ENCODE assay signal across 10 cellular contexts in the genomic region with DNA sequence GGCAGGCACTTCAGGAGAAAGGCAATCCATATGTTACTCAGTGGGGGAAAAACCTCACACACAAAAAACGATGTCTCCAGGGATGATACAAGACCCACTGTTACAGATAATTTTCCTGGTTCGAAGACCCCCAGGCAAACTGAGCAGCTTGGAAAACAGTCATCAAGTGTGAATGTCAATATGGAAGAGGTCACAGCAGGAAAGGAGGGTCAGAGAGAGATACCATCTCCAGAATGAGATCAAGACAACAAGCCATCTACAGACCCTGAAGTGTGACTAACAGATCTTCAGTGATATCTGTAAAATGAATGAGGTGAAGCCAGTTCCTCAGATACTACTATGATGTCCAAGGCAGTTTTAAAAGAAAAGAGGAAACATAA. TPM values are rescaled to one million over a fixed set of nuclear protein-coding genes. Genes with fewer than 3 reads are reported as not detected.
A peak's percentile ranks its signal among the peaks of the same experiment; 100 is the strongest.
DNase-seq lines count a peak whose midpoint lies in the region; ATAC-seq and TF ChIP-seq lines count a peak whose summit lies in the region.
"Had no signal": no experiment of that assay in that cellular context is flagged by ENCODE, and none has a peak within 500 bp of the region (broad histone marks: within the 10 kb centered on the region; RNA-seq: fewer than 3 reads in every experiment).

No MANE protein-coding gene starts in this region.

- no peaks in the 10 kb centered on the region for H3K27me3 Mint-ChIP-seq in CD8-positive, alpha-beta T cell (ENCODE audit: low read depth)

- intact Hi-C loops in CD8-positive, alpha-beta T cell (cut with DNase I, micrococcal nuclease), result no loop called here
- intact Hi-C loops in lower lobe of right lung (cut with DNase I), result no loop called here

- POLR2A ChIA-PET in CD8-positive, alpha-beta T cell (lab: Charles Lee), result no interaction called here

- peak overlapping the region; percentile 35 for H3K4me3 Mint-ChIP-seq in CD8-positive, alpha-beta T cell

- CTCF ChIA-PET in CD8-positive, alpha-beta T cell (lab: Charles Lee), result interaction anchor here (0.7 to 3.0 kb wide), 3 partner anchors 14 to 186 kb away, joined by 3 to 10 read pairs (median 3); no protein-coding TSS in a partner anchor

- peaks cover 56% of the 10 kb centered on the region for H3K36me3 Mint-ChIP-seq in CD8-positive, alpha-beta T cell

- peaks cover 11% of the 10 kb centered on the region for H3K4me1 Mint-ChIP-seq in CD8-positive, alpha-beta T cell (ENCODE audit: low read depth)

- no peak for TF ChIP-seq CTCF in CD8-positive, alpha-beta T cell (IDR thresholded peaks at IDR 0.05)
- TF ChIP-seq CTCF in lower lobe of right lung (IDR thresholded peaks at IDR 0.05), result no peak

- H3K27ac Mint-ChIP-seq in CD8-positive, alpha-beta T cell, result peak overlapping the region; percentile 93

- peak; percentile 8 for ATAC-seq in CD8-positive, alpha-beta T cell
- ATAC-seq in GM21528 (IDR thresholded peaks at IDR 0.05; ENCODE audit: low FRiP score, unreplicated experiment), result peak; percentile 9
- peak in 1 of 2 donors; percentile 16 for ATAC-seq in lower lobe of right lung
- ATAC-seq in HG03354 (IDR thresholded peaks at IDR 0.05; ENCODE audit: poor library complexity, severe bottlenecking, unreplicated experiment), result no peak
- ATAC-seq: esophagus mucosa had no signal

- no peaks in the 10 kb centered on the region for H3K27me3 ChIP-seq in CD8-positive, alpha-beta T cell (ENCODE audit: insufficient read depth, low read length)
- no peaks in the 10 kb centered on the region for H3K27me3 ChIP-seq in lower lobe of right lung (ENCODE audit: low read depth)

- no peak overlapping the region for H3K27ac ChIP-seq in CD8-positive, alpha-beta T cell (ENCODE audit: low read depth, low read length)
- peak overlapping the region; percentile 32 for H3K27ac ChIP-seq in lower lobe of right lung

- peaks cover 6% of the 10 kb centered on the region for H3K36me3 ChIP-seq in CD8-positive, alpha-beta T cell (ENCODE audit: insufficient read depth, low read length)
- peaks cover 55% of the 10 kb centered on the region for H3K36me3 ChIP-seq in lower lobe of right lung

- no peaks in the 10 kb centered on the region for H3K9me3 Mint-ChIP-seq in CD8-positive, alpha-beta T cell

- H3K4me1 ChIP-seq in CD8-positive, alpha-beta T cell (ENCODE audit: insufficient read depth, low read length), result peaks cover 14% of the 10 kb centered on the region
- peaks cover 17% of the 10 kb centered on the region for H3K4me1 ChIP-seq in lower lobe of right lung

- H3K4me3 ChIP-seq in CD8-positive, alpha-beta T cell (ENCODE audit: low read depth, low read length), result no peak overlapping the region
- H3K4me3 ChIP-seq in lower lobe of right lung, result no peak overlapping the region

- H3K9me3 ChIP-seq in CD8-positive, alpha-beta T cell (ENCODE audit: low read length), result no peaks in the 10 kb centered on the region
- no peaks in the 10 kb centered on the region for H3K9me3 ChIP-seq in lower lobe of right lung

- DNase-seq in CD8-positive, alpha-beta T cell, result no peak
- peak; percentile 77 for DNase-seq in SK-N-DZ (ENCODE audit: low spot score)
- DNase-seq in lower lobe of right lung, result no peak
- DNase-seq in stimulated activated CD4-positive, alpha-beta T cell treated with anti-CD3 and anti-CD28 coated beads, Interleukin-2, amount 100 ng/mL, for 48 hours, result no peak
- DNase-seq in NCI-H1436 treated with DMSO at 0.1 percent for 48 hours (lab: John Stamatoyannopoulos, UW), result no peak
- no peak for DNase-seq in AG20443 (ENCODE audit: low spot score)
- DNase-seq: stimulated activated CD4-positive, alpha-beta T cell treated with anti-CD3 and anti-CD28 coated beads, Interleukin-12 subunit alpha, Interleukin-12 subunit beta, amount 100 ng/mL, for 4 hours had no signal

RNA-seq across cellular contexts. Expression of a gene that starts 28.6 kb away (rescaled TPM):
- 1 to 10 TPM; 6.3 to 7.7 TPM for total RNA-seq in CD8-positive, alpha-beta T cell
- polyA plus RNA-seq in SK-N-DZ (2014; cell fraction: cytosol; rRNA removed), result 30.1 and 37.4 TPM in 2 replicates
- polyA plus RNA-seq in SK-N-DZ (2014; cell fraction: nucleus; rRNA removed), result 11.5 and 14.5 TPM in 2 replicates
- 199 TPM for total RNA-seq in lower lobe of right lung

Comparison
In these comparisons a context has a peak if more than half of its experiments do, and no peak if none do; other contexts are left out.
1. RNA of a gene that starts 28.6 kb away (total RNA-seq): 199 TPM in lower lobe of right lung (single experiment); 6.3 to 7.7 TPM in CD8-positive, alpha-beta T cell; every median in the first group is over 10 times any median in the second.